Comparison of ENCODE assay signal across 12 cellular contexts in the genomic region with DNA sequence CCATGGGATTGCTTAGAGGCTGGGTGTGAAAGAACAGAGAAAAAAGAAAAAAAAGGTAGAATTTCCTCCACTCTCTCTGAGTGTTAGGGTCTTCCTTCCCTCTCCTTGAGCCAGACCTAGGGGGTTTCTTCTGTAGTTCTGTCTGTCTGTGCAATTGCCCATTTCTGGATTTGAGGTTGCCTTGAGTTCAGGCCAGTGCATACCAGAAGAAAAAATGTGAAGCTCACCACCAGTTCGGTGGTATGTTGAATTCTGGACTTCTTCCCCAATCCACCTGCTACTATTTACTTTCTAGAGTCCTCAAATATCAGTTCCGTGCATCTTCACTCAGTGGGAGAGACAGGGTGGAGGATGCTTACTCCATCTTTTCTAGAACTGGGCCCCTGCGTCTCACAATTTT. TPM values are rescaled to one million over a fixed set of nuclear protein-coding genes. Genes with fewer than 3 reads are reported as not detected.
DNase-seq lines count a peak whose midpoint lies in the region; ATAC-seq, FAIRE-seq and TF ChIP-seq lines count a peak whose summit lies in the region.
"Had no signal": no experiment of that assay in that cellular context is flagged by ENCODE, and none has a peak within 500 bp of the region (broad histone marks: within the 10 kb centered on the region; RNA-seq: fewer than 3 reads in every experiment).

No MANE protein-coding gene starts in this region.

- no peaks in the 10 kb centered on the region for H3F3A ChIP-seq in Loucy (ENCODE audit: low read depth)

- H3K36me3 Mint-ChIP-seq in activated CD4-positive, alpha-beta memory T cell treated with anti-CD3 and anti-CD28 coated beads for 36 hours, result no peaks in the 10 kb centered on the region
- H3K36me3 Mint-ChIP-seq: stimulated activated naive B cell treated with anti-CD40 and anti-IgM and Interleukin-4, amounts not matched to agents 10 μg/mL and 1 μg/mL and 100 μg/mL, for 72 hours had no signal

- no peak overlapping the region for H3K4me3 Mint-ChIP-seq in activated CD4-positive, alpha-beta memory T cell treated with anti-CD3 and anti-CD28 coated beads for 36 hours
- H3K4me3 Mint-ChIP-seq: stimulated activated naive B cell treated with anti-CD40 and anti-IgM and Interleukin-4, amounts not matched to agents 10 μg/mL and 1 μg/mL and 100 μg/mL, for 72 hours had no signal

- H3K9me3 Mint-ChIP-seq in activated CD4-positive, alpha-beta memory T cell treated with anti-CD3 and anti-CD28 coated beads for 36 hours, result no peaks in the 10 kb centered on the region
- H3K9me3 Mint-ChIP-seq: stimulated activated naive B cell treated with anti-CD40 and anti-IgM and Interleukin-4, amounts not matched to agents 10 μg/mL and 1 μg/mL and 100 μg/mL, for 72 hours had no signal

- DNase-seq in DND-41, result no peak
- no peak for DNase-seq in K562 (ENCODE audit: extremely low read depth in 1 of 4, low spot score in 3 of 4)
- DNase-seq in activated CD4-positive, alpha-beta T cell treated with anti-CD3 and anti-CD28 coated beads for 4 hours, result no peak
- DNase-seq in activated CD4-positive, alpha-beta memory T cell treated with anti-CD3 and anti-CD28 coated beads for 36 hours, result no peak

- WGBS in K562 (ENCODE audit: insufficient coverage, low coverage, missing lambda C conversion rate), result 45% methylated on average over 3 of the region's 3 CpGs

- H3K79me2 ChIP-seq in DND-41 (ENCODE audit: insufficient read depth, low read length), result no peaks in the 10 kb centered on the region
- H3K79me2 ChIP-seq in Loucy (ENCODE audit: insufficient read depth, low read length), result no peaks in the 10 kb centered on the region
- no peaks in the 10 kb centered on the region for H3K79me2 ChIP-seq in K562 (ENCODE audit: control insufficient read depth, insufficient read depth, low read length)

- TF ChIP-seq EP300 in K562 (IDR thresholded peaks at IDR 0.05; ENCODE audit: low read length), result no peak

- H4K20me1 ChIP-seq in DND-41 (ENCODE audit: insufficient read depth, low read length), result no peaks in the 10 kb centered on the region
- no peaks in the 10 kb centered on the region for H4K20me1 ChIP-seq in Loucy (ENCODE audit: insufficient read depth, low read length, poor library complexity, severe bottlenecking)
- H4K20me1 ChIP-seq in K562 (replicated peaks; ENCODE audit: control insufficient read depth, insufficient read depth, low read length), result no peaks in the 10 kb centered on the region

- TF ChIP-seq CTCF in DND-41 (IDR thresholded peaks at IDR 0.05; ENCODE audit: borderline replicate concordance, extremely low read depth, low read length, poor library complexity, severe bottlenecking), result no peak
- TF ChIP-seq CTCF in Loucy (conservative IDR thresholded peaks at IDR 0.05; ENCODE audit: low read length), result no peak
- TF ChIP-seq CTCF in K562 (IDR thresholded peaks at IDR 0.05 in 2 of 3, conservative IDR thresholded peaks at IDR 0.05 in 1 of 3; ENCODE audit: insufficient read depth in 2 of 3, low read depth in 1 of 3, low read length in 3 of 3), result no peak

- no peak overlapping the region for H3K4me3 ChIP-seq in DND-41 (ENCODE audit: low read depth in 1 of 2, low read length in 2 of 2)
- H3K4me3 ChIP-seq in Loucy (ENCODE audit: low read length, poor library complexity, severe bottlenecking), result no peak overlapping the region
- H3K4me3 ChIP-seq in K562, result no peak overlapping the region
- H3K4me3 ChIP-seq in rectal smooth muscle tissue (ENCODE audit: low read length), result no peak overlapping the region
- H3K4me3 ChIP-seq: body of pancreas, heart right ventricle, suprapubic skin had no signal

- H3K4me1 ChIP-seq in DND-41 (ENCODE audit: insufficient read depth, low read length), result peaks cover 12% of the 10 kb centered on the region
- H3K4me1 ChIP-seq in Loucy (ENCODE audit: insufficient read depth, low read length, poor library complexity, severe bottlenecking), result peaks cover 13% of the 10 kb centered on the region
- H3K4me1 ChIP-seq in K562 (replicated peaks in 1 of 2; ENCODE audit: control insufficient read depth in 2 of 2, insufficient read depth in 2 of 2, low read length in 2 of 2), result peaks cover 0 to 6% of the 10 kb centered on the region in 2 experiments; a peak in 2 of 5 replicates
- peaks cover 3% of the 10 kb centered on the region for H3K4me1 ChIP-seq in rectal smooth muscle tissue (ENCODE audit: control insufficient read depth, insufficient read depth, low read length)

- H3K9me2 ChIP-seq in Loucy (replicated peaks; ENCODE audit: low read depth, low read length), result no peaks in the 10 kb centered on the region

- H3K27ac Mint-ChIP-seq in activated CD4-positive, alpha-beta memory T cell treated with anti-CD3 and anti-CD28 coated beads for 36 hours, result no peak overlapping the region
- H3K27ac Mint-ChIP-seq: stimulated activated naive B cell treated with anti-CD40 and anti-IgM and Interleukin-4, amounts not matched to agents 10 μg/mL and 1 μg/mL and 100 μg/mL, for 72 hours had no signal

- TF ChIP-seq POLR2A in K562 (conservative IDR thresholded peaks at IDR 0.05), result no peak

- no peaks in the 10 kb centered on the region for H3K27me3 Mint-ChIP-seq in activated CD4-positive, alpha-beta memory T cell treated with anti-CD3 and anti-CD28 coated beads for 36 hours
- H3K27me3 Mint-ChIP-seq: stimulated activated naive B cell treated with anti-CD40 and anti-IgM and Interleukin-4, amounts not matched to agents 10 μg/mL and 1 μg/mL and 100 μg/mL, for 72 hours had no signal

- H3K9me1 ChIP-seq in K562 (ENCODE audit: control insufficient read depth, insufficient read depth, low read length), result no peaks in the 10 kb centered on the region

- H3K4me2 ChIP-seq in DND-41 (ENCODE audit: insufficient read depth, low read length) (no peak overlapping the region), Loucy (ENCODE audit: low read depth, low read length, poor library complexity, severe bottlenecking) (peak overlapping the region; percentile 29), K562 (ENCODE audit: insufficient read depth, low read length) (no peak overlapping the region)

- no TSS peak for BruUV-seq in K562 (replicated peaks; lab: Mats Ljungman, UMichigan)

- H3K9me3 ChIP-seq in DND-41 (ENCODE audit: insufficient read depth, low read length, severe bottlenecking) (no peaks in the 10 kb centered on the region), Loucy (ENCODE audit: insufficient read depth, low read depth, low read length) (no peaks in the 10 kb centered on the region), K562 (replicated peaks; ENCODE audit: control insufficient read depth, insufficient read depth, low read depth, low read length) (no peaks in the 10 kb centered on the region)
- H3K9me3 ChIP-seq: body of pancreas, heart right ventricle, suprapubic skin had no signal

- intact Hi-C loops in K562 (cut with micrococcal nuclease), result loop anchor here (1.0 to 2.0 kb wide), 2 partner anchors 88 to 159 kb away; no protein-coding TSS in a partner anchor
- intact Hi-C loops in activated CD4-positive, alpha-beta memory T cell treated with anti-CD3 and anti-CD28 coated beads for 36 hours (cut with micrococcal nuclease), result loop anchor here (2.0 to 10.0 kb wide), 5 partner anchors 86 to 380 kb away; partner anchors contain the start of genes HADHA and HADHB

- no peak for FAIRE-seq in K562 (lab: Jason Lieb, UNC)

- peaks cover 12% of the 10 kb centered on the region for H3K4me1 Mint-ChIP-seq in activated CD4-positive, alpha-beta memory T cell treated with anti-CD3 and anti-CD28 coated beads for 36 hours (ENCODE audit: low read depth)

- H3K36me3 ChIP-seq in DND-41 (ENCODE audit: insufficient read depth, low read length), result no peaks in the 10 kb centered on the region
- H3K36me3 ChIP-seq in Loucy (ENCODE audit: insufficient read depth, low read length), result no peaks in the 10 kb centered on the region
- no peaks in the 10 kb centered on the region for H3K36me3 ChIP-seq in K562 (ENCODE audit: control insufficient read depth, insufficient read depth, low read length)
- H3K36me3 ChIP-seq in rectal smooth muscle tissue (ENCODE audit: control insufficient read depth, insufficient read depth, low read length), result no peaks in the 10 kb centered on the region
- H3K36me3 ChIP-seq: heart right ventricle, suprapubic skin had no signal

- H3K27ac ChIP-seq in DND-41 (ENCODE audit: low read length), result no peak overlapping the region
- H3K27ac ChIP-seq in K562 (ENCODE audit: extremely low read depth, low read depth, low read length), result no peak overlapping the region
- no peak overlapping the region for H3K27ac ChIP-seq in rectal smooth muscle tissue (ENCODE audit: low read depth, low read length)
- H3K27ac ChIP-seq: body of pancreas, epithelial cell of prostate, heart right ventricle, suprapubic skin had no signal

- TF ChIP-seq RAD21 in K562 (CRISPR knock-in tag; conservative IDR thresholded peaks at IDR 0.05 in 1 of 2, IDR thresholded peaks at IDR 0.05 in 1 of 2), result no peak

- 0 out of 2 replicates have a peak overlapping the region, but pooled peaks have one; percentile 54 for H2AFZ ChIP-seq in DND-41 (ENCODE audit: low read depth, low read length)
- peak overlapping the region; percentile 64 for H2AFZ ChIP-seq in Loucy (ENCODE audit: low read length)
- H2AFZ ChIP-seq in K562 (ENCODE audit: low read depth, low read length), result peak overlapping the region; percentile 56

- POLR2A ChIA-PET in K562 (lab: Yijun Ruan, JAX), result interaction anchor here (1.2 kb wide), 1 partner anchor 86 kb away, joined by 3 read pairs; the partner anchor contains the start of genes HADHA and HADHB
- POLR2A ChIA-PET in activated CD4-positive, alpha-beta memory T cell treated with anti-CD3 and anti-CD28 coated beads for 36 hours (lab: Charles Lee), result interaction anchor here (1.6 kb wide), 1 partner anchor 86 kb away, joined by 3 read pairs; the partner anchor contains the start of genes HADHA and HADHB

- in situ Hi-C loops in K562 (cut with MboI), result no loop called here

- no peaks in the 10 kb centered on the region for H3K27me3 ChIP-seq in DND-41 (ENCODE audit: insufficient read depth, low read length, poor library complexity)
- no peaks in the 10 kb centered on the region for H3K27me3 ChIP-seq in Loucy (ENCODE audit: insufficient read depth, low read length, poor library complexity, severe bottlenecking)
- no peaks in the 10 kb centered on the region for H3K27me3 ChIP-seq in K562 (ENCODE audit: control insufficient read depth in 2 of 2, insufficient read depth in 2 of 2, low read length in 2 of 2)
- no peaks in the 10 kb centered on the region for H3K27me3 ChIP-seq in rectal smooth muscle tissue (ENCODE audit: control insufficient read depth, insufficient read depth, low read length)
- H3K27me3 ChIP-seq: body of pancreas, heart right ventricle, suprapubic skin had no signal

- H3K9ac ChIP-seq in DND-41 (ENCODE audit: low read depth, low read length) (no peak overlapping the region), Loucy (ENCODE audit: low read depth, low read length, poor library complexity, severe bottlenecking) (peak overlapping the region; percentile 21), K562 (ENCODE audit: insufficient read depth in 1 of 2, low read depth in 2 of 2, low read length in 2 of 2) (no peak overlapping the region), rectal smooth muscle tissue (ENCODE audit: low read length) (peak overlapping the region; percentile 22)

- CTCF ChIA-PET in K562 (lab: Yijun Ruan, JAX; ENCODE audit: low intra/inter-chr PET ratio), result interaction anchor here (1.2 to 2.1 kb wide), 2 partner anchors 96 to 139 kb away, joined by 6 to 7 read pairs; no protein-coding TSS in a partner anchor
- CTCF ChIA-PET in activated CD4-positive, alpha-beta memory T cell treated with anti-CD3 and anti-CD28 coated beads for 36 hours (lab: Charles Lee), result interaction anchor here (0.5 to 2.1 kb wide), 12 partner anchors 13 to 732 kb away, joined by 3 to 15 read pairs (median 4); partner anchors contain the start of genes HADHA and HADHB

- ATAC-seq in DND-41 (ENCODE audit: insufficient read depth, low read depth) (no peak), K562 (no peak), HG03442 (IDR thresholded peaks at IDR 0.05; ENCODE audit: unreplicated experiment) (no peak)

RNA-seq across cellular contexts. Expression of gene SELENOI, which starts 15.3 kb away (rescaled TPM):
- 152 and 196 TPM in 2 replicates for total RNA-seq in K562 (2011; cell fraction: chromatin; rRNA removed; ENCODE audit: low replicate concordance)
- total RNA-seq in K562 (2011; cell fraction: nucleolus; rRNA removed), result 115 and 130 TPM in 2 replicates
- 153 and 187 TPM in 2 replicates for total RNA-seq in K562 (2011; cell fraction: nucleoplasm; rRNA removed)
- total RNA-seq in K562 (2014; rRNA removed) (19.9 and 21.1 TPM in 2 replicates), K562 (2014; rRNA removed; fragmentation: Illumina TruSeq; extraction: Trizol) (39.6 and 44.7 TPM in 2 replicates), K562 (2015; rRNA removed; fragmentation: Illumina TruSeq; extraction: Trizol) (24.2 and 26.3 TPM in 2 replicates), K562 (2021) (45.9 and 46.9 TPM in 2 replicates)
- polyA plus RNA-seq in K562 (2011; rRNA removed) (21.3 and 31.8 TPM in 2 replicates), K562 (2014; fragmentation: Illumina TruSeq; extraction: Trizol) (21.4 and 24.4 TPM in 2 replicates), K562 (2014; fragmentation: Nextera tagmentation; extraction: Ambion mirVana) (10 to 100 TPM in 1 of 2 experiments, 1 to 10 TPM in 1; 9.6 to 10.6 TPM), K562 (2014; rRNA removed) (15.2 and 19.4 TPM in 2 replicates)
- 17.0 and 17.3 TPM in 2 replicates for polyA plus RNA-seq in K562 (2011; cell fraction: cytosol; rRNA removed)
- polyA plus RNA-seq in K562 (2011; cell fraction: nucleus; rRNA removed), result 23.0 and 23.7 TPM in 2 replicates
- polyA plus RNA-seq in K562 (2012), result 8.4 and 19.4 TPM in 2 replicates
- 122 and 160 TPM in 2 replicates for polyA minus RNA-seq in K562 (2011; rRNA and poly(A)+ RNA removed)
- polyA minus RNA-seq in K562 (2011; cell fraction: cytosol; rRNA and poly(A)+ RNA removed), result 19.4 and 27.8 TPM in 2 replicates
- polyA minus RNA-seq in K562 (2011; cell fraction: nucleus; rRNA and poly(A)+ RNA removed), result 58.4 and 70.4 TPM in 2 replicates
- 10 to 100 TPM; 31.9 to 34.2 TPM for total RNA-seq in activated CD4-positive, alpha-beta memory T cell treated with anti-CD3 and anti-CD28 coated beads for 36 hours

RNA-seq across cellular contexts. Expression of gene ADGRF3, which starts 16.0 kb away (rescaled TPM):
- total RNA-seq in K562 (2011; cell fraction: chromatin; rRNA removed; ENCODE audit: low replicate concordance), result 0.11 and 0.58 TPM in 2 replicates
- 0.13 and 0.50 TPM in 2 replicates for total RNA-seq in K562 (2011; cell fraction: nucleolus; rRNA removed)
- total RNA-seq in K562 (2011; cell fraction: nucleoplasm; rRNA removed), result 0.37 and 0.61 TPM in 2 replicates
- total RNA-seq in K562 (2014; rRNA removed) (not detected in 2 replicates), K562 (2014; rRNA removed; fragmentation: Illumina TruSeq; extraction: Trizol) (0.07 TPM in 1 of 2 replicates, not detected in the other), K562 (2015; rRNA removed; fragmentation: Illumina TruSeq; extraction: Trizol) (0.18 TPM in 1 of 2 replicates, not detected in the other), K562 (2021) (0.09 and 0.16 TPM in 2 replicates)
- polyA plus RNA-seq in K562 (2011; rRNA removed) (0.04 and 0.09 TPM in 2 replicates), K562 (2014; fragmentation: Illumina TruSeq; extraction: Trizol) (0.06 and 0.16 TPM in 2 replicates), K562 (2014; fragmentation: Nextera tagmentation; extraction: Ambion mirVana) (under 1 TPM in 1 of 2 experiments, not detected in 1; 0.24 TPM), K562 (2014; rRNA removed) (0.27 and 0.54 TPM in 2 replicates)
- polyA plus RNA-seq in K562 (2011; cell fraction: cytosol; rRNA removed), result 0.10 and 0.13 TPM in 2 replicates
- polyA plus RNA-seq in K562 (2011; cell fraction: nucleus; rRNA removed), result 0.58 and 0.82 TPM in 2 replicates
- polyA plus RNA-seq in K562 (2012), result 0.28 and 0.46 TPM in 2 replicates
- polyA minus RNA-seq in K562 (2011; rRNA and poly(A)+ RNA removed), result not detected in 2 replicates
- not detected in 2 replicates for polyA minus RNA-seq in K562 (2011; cell fraction: cytosol; rRNA and poly(A)+ RNA removed)
- 0.13 and 2.4 TPM in 2 replicates for polyA minus RNA-seq in K562 (2011; cell fraction: nucleus; rRNA and poly(A)+ RNA removed)
- total RNA-seq in activated CD4-positive, alpha-beta memory T cell treated with anti-CD3 and anti-CD28 coated beads for 36 hours, result 1 to 10 TPM; 1.4 to 3.7 TPM
- total RNA-seq: body of pancreas had no signal

Comparison
In these comparisons a context has a peak if more than half of its experiments do, and no peak if none do; other contexts are left out.
1. H3K9ac ChIP-seq: peak in Loucy (single experiment) and rectal smooth muscle tissue (single experiment); none in DND-41 (single experiment) and K562 (0 of 2).
2. Peak in every context shown above with its lines, with median percentiles within 50 percentile points of each other: H2AFZ ChIP-seq.